1 cellular context compared by ENCODE assay signal in genomic region chr13:94921181-94921580, GRCh38.
TF ChIP-seq lines count a peak whose summit lies in the region.

No MANE protein-coding gene starts in this region.

TF ChIP-seq in SK-N-SH treated with all-trans-retinoic acid at 6 μM for 48 hours, 23 proteins besides CTCF, POLR2A, EP300 and RAD21 (continued from another document):
- TF ChIP-seq ZNF8 (CRISPR knock-in tag; IDR thresholded peaks at IDR 0.05) (no peak), ARNTL (CRISPR knock-in tag; IDR thresholded peaks at IDR 0.05; ENCODE audit: borderline replicate concordance, low read depth) (no peak), RARB (CRISPR knock-in tag; IDR thresholded peaks at IDR 0.05) (no peak), ZNF565 (CRISPR knock-in tag; conservative IDR thresholded peaks at IDR 0.05; ENCODE audit: low read depth) (no peak), TOX (CRISPR knock-in tag; IDR thresholded peaks at IDR 0.05; ENCODE audit: borderline replicate concordance) (no peak), ZC3H10 (CRISPR knock-in tag; IDR thresholded peaks at IDR 0.05) (no peak)
